In genomic region chr19:39057615-39058014, GRCh38 we compare ENCODE assay signal across 28 cellular contexts. TPM values are rescaled to one million over a fixed set of nuclear protein-coding genes. Genes with fewer than 3 reads are reported as not detected.
"Had no signal": no experiment of that assay in that cellular context is flagged by ENCODE, and none has a peak within 500 bp of the region (broad histone marks: within the 10 kb centered on the region; RNA-seq: fewer than 3 reads in every experiment).

No MANE protein-coding gene starts in this region.

- H3K4me3 ChIP-seq: breast epithelium, heart left ventricle, left ventricle myocardium inferior, lung, right lobe of liver, testis had no signal

- H3K4me1 ChIP-seq: breast epithelium, heart left ventricle, left ventricle myocardium inferior, testis had no signal

- DNase-seq: activated CD4-positive, alpha-beta T cell treated with anti-CD3 and anti-CD28 coated beads for 48 hours; activated CD4-positive, alpha-beta T cell treated with anti-CD3 and anti-CD28 coated beads, Interleukin-2, amount 50 U/mL, for 48 hours; activated CD8-positive, alpha-beta memory T cell treated with anti-CD3 and anti-CD28 coated beads, Interleukin-2, amount 50 U/mL, for 4 hours; activated gamma-delta T cell; activated naive CD4-positive, alpha-beta T cell treated with anti-CD3 and anti-CD28 coated beads, Interleukin-2, amount 10 ng/mL, durations not matched to agents 7 days and 5 days; activated naive CD8-positive, alpha-beta T cell treated with anti-CD3 and anti-CD28 coated beads, Interleukin-2, amount 10 ng/mL, durations not matched to agents 7 days and 5 days; activated T-cell treated with anti-CD3 and anti-CD28 coated beads, Interleukin-2, amount 50 U/mL, for 1 hour; central memory CD4-positive, alpha-beta T cell; endodermal cell; heart left ventricle; left ventricle myocardium inferior; mesendoderm; right lobe of liver; stimulated activated CD4-positive, alpha-beta T cell treated with anti-CD3 and anti-CD28 coated beads, Interleukin-2, amount 100 ng/mL, for 48 hours; stimulated activated naive CD4-positive, alpha-beta T cell treated with Interleukin-2 at 50 U/mL for 16 hours; testis; trophoblast cell had no signal

- ATAC-seq: heart left ventricle; natural killer cell treated with Interleukin-12 subunit alpha and Interleukin-12 subunit beta and Interleukin-15 and Interleukin-18, amount 100 ng/mL, for 72 hours; right lobe of liver had no signal

- H3K27ac ChIP-seq: breast epithelium, heart left ventricle, left ventricle myocardium inferior, right lobe of liver, testis had no signal

- H3K36me3 ChIP-seq: breast epithelium, heart left ventricle, left ventricle myocardium inferior, right lobe of liver had no signal

- H3K27me3 ChIP-seq: breast epithelium, right lobe of liver, testis had no signal

- H3K9me3 ChIP-seq: right lobe of liver, testis had no signal

RNA-seq across cellular contexts. Expression of gene FBXO27, which starts 25.3 kb away (rescaled TPM):
- total RNA-seq: activated naive CD8-positive, alpha-beta T cell treated with anti-CD3 and anti-CD28 coated beads, Interleukin-2, amount 10 ng/mL, durations not matched to agents 7 days and 5 days; mononuclear cell; T-helper 1 cell treated with Interleukin-12 subunit alpha and Interleukin-12 subunit beta and Interleukin-4 antibody, amounts not matched to agents 30 ng/mL and 1 ng/mL, for 36 hours had no signal

RNA-seq across cellular contexts. Expression of gene ACP7, which starts 26.6 kb away (rescaled TPM):
- total RNA-seq: activated CD8-positive, alpha-beta memory T cell treated with anti-CD3 and anti-CD28 coated beads for 36 hours; activated naive CD8-positive, alpha-beta T cell treated with anti-CD3 and anti-CD28 coated beads, Interleukin-2, amount 10 ng/mL, durations not matched to agents 7 days and 5 days; breast epithelium; fibroblast of villous mesenchyme; heart left ventricle; left ventricle myocardium inferior; lung; mononuclear cell; myocyte; osteocyte; posterior vena cava; right lobe of liver; skeletal muscle tissue; T-helper 1 cell treated with Interleukin-12 subunit alpha and Interleukin-12 subunit beta and Interleukin-4 antibody, amounts not matched to agents 30 ng/mL and 1 ng/mL, for 36 hours; testis had no signal
- polyA plus RNA-seq: heart left ventricle had no signal
